Comparison of ENCODE assay signal across 10 cellular contexts in genomic region chr20:1299522-1299921, GRCh38. TPM values are rescaled to one million over a fixed set of nuclear protein-coding genes. Genes with fewer than 3 reads are reported as not detected.
DNase-seq lines count a peak whose midpoint lies in the region; ATAC-seq, FAIRE-seq and TF ChIP-seq lines count a peak whose summit lies in the region.
"Had no signal": no experiment of that assay in that cellular context is flagged by ENCODE, and none has a peak within 500 bp of the region (broad histone marks: within the 10 kb centered on the region; RNA-seq: fewer than 3 reads in every experiment).

No MANE protein-coding gene starts in this region.

- no peak overlapping the region for H3K27ac ChIP-seq in keratinocyte (ENCODE audit: control insufficient read depth, insufficient read depth, low read length)

- in situ Hi-C loops in KBM-7 (cut with MboI; ENCODE audit: low pct_unique_long_range_greater_than_20kb, low sequenced_read_pairs), result no loop called here

- no peaks in the 10 kb centered on the region for H3K27me3 Mint-ChIP-seq in activated CD8-positive, alpha-beta T cell treated with anti-CD3 and anti-CD28 coated beads, Interleukin-2, amount 10 ng/mL, durations not matched to agents 7 days and 5 days (ENCODE audit: low read depth)

- H3K4me2 ChIP-seq in keratinocyte (ENCODE audit: control insufficient read depth, extremely low read depth, insufficient read depth, low read depth, low read length), result no peak overlapping the region

- H3K4me1 ChIP-seq in keratinocyte (ENCODE audit: control insufficient read depth, extremely low read depth, insufficient read depth, low read length), result peaks cover 9% of the 10 kb centered on the region

- ATAC-seq in activated CD8-positive, alpha-beta T cell treated with anti-CD3 and anti-CD28 coated beads, Interleukin-2, amount 10 ng/mL, durations not matched to agents 7 days and 5 days, result peak; percentile 26
- ATAC-seq in HG03571 (IDR thresholded peaks at IDR 0.05; ENCODE audit: unreplicated experiment) (no peak), HG02970 (IDR thresholded peaks at IDR 0.05; ENCODE audit: low FRiP score, unreplicated experiment) (no peak)

- no peak overlapping the region for H3K9ac ChIP-seq in keratinocyte (ENCODE audit: control insufficient read depth, extremely low read depth, insufficient read depth, low read length)

- no peaks in the 10 kb centered on the region for H3K9me3 Mint-ChIP-seq in activated CD8-positive, alpha-beta T cell treated with anti-CD3 and anti-CD28 coated beads, Interleukin-2, amount 10 ng/mL, durations not matched to agents 7 days and 5 days (ENCODE audit: insufficient read depth)
- H3K9me3 Mint-ChIP-seq: T-helper 1 cell treated with Interleukin-12 subunit alpha and Interleukin-12 subunit beta and Interleukin-4 antibody, amounts not matched to agents 30 μg/mL and 1 μg/mL, for 36 hours had no signal

- no peaks in the 10 kb centered on the region for H3K9me3 ChIP-seq in keratinocyte (ENCODE audit: control insufficient read depth, low read depth, low read length)

- CTCF ChIA-PET in activated CD8-positive, alpha-beta T cell treated with anti-CD3 and anti-CD28 coated beads, Interleukin-2, amount 10 ng/mL, durations not matched to agents 7 days and 5 days (lab: Charles Lee), result interaction anchor here (0.9 to 2.7 kb wide), 4 partner anchors 13 to 477 kb away, joined by 3 to 16 read pairs (median 4); no protein-coding TSS in a partner anchor

- POLR2A ChIA-PET in activated CD8-positive, alpha-beta T cell treated with anti-CD3 and anti-CD28 coated beads, Interleukin-2, amount 10 ng/mL, durations not matched to agents 7 days and 5 days (lab: Charles Lee), result interaction anchor here (0.9 kb wide), 1 partner anchor 26 kb away, joined by 6 read pairs; no protein-coding TSS in a partner anchor

- H2AFZ ChIP-seq in keratinocyte (ENCODE audit: control insufficient read depth, low read length), result no peak overlapping the region

- no peak for FAIRE-seq in keratinocyte (lab: Jason Lieb, UNC)
- FAIRE-seq: GM18507 had no signal

- no peaks in the 10 kb centered on the region for H3K27me3 ChIP-seq in keratinocyte (ENCODE audit: control insufficient read depth, extremely low read depth, insufficient read depth, low read length)

- H3K4me3 ChIP-seq in keratinocyte (ENCODE audit: control insufficient read depth in 2 of 3, extremely low read depth in 1 of 3, insufficient read depth in 2 of 3, low read depth in 1 of 3, low read length in 3 of 3), result no peak overlapping the region

- dilution Hi-C loops in keratinocyte (cut with MboI; ENCODE audit: extremely low pct_ligation_motif_present, low sequenced_read_pairs), result no loop called here

- peaks cover 0 to 6% of the 10 kb centered on the region in 2 experiments for H3K36me3 ChIP-seq in keratinocyte (ENCODE audit: control insufficient read depth in 2 of 2, extremely low read depth in 1 of 2, insufficient read depth in 2 of 2, low read length in 2 of 2)

- no peaks in the 10 kb centered on the region for H4K20me1 ChIP-seq in keratinocyte (ENCODE audit: control insufficient read depth, extremely low read depth, insufficient read depth, low read length)

- H3K9me1 ChIP-seq in keratinocyte (ENCODE audit: control insufficient read depth, extremely low read depth, insufficient read depth, low read length), result no peaks in the 10 kb centered on the region

- peaks cover 26% of the 10 kb centered on the region for H3K36me3 Mint-ChIP-seq in activated CD8-positive, alpha-beta T cell treated with anti-CD3 and anti-CD28 coated beads, Interleukin-2, amount 10 ng/mL, durations not matched to agents 7 days and 5 days (ENCODE audit: low read depth)

- TF ChIP-seq CTCF in keratinocyte (optimal IDR thresholded peaks at IDR 0.05 in 1 of 3, IDR thresholded peaks at IDR 0.05 in 1 of 3, conservative IDR thresholded peaks at IDR 0.05 in 1 of 3; ENCODE audit: extremely low read depth in 1 of 3, insufficient read depth in 2 of 3, low read length in 3 of 3), result peak; percentile 40 to 45 (median 41)

- peaks cover 32% of the 10 kb centered on the region for H3K4me1 Mint-ChIP-seq in activated CD8-positive, alpha-beta T cell treated with anti-CD3 and anti-CD28 coated beads, Interleukin-2, amount 10 ng/mL, durations not matched to agents 7 days and 5 days (ENCODE audit: low read depth)

- H3K4me3 Mint-ChIP-seq in activated CD8-positive, alpha-beta T cell treated with anti-CD3 and anti-CD28 coated beads, Interleukin-2, amount 10 ng/mL, durations not matched to agents 7 days and 5 days, result peak overlapping the region; percentile 43
- H3K4me3 Mint-ChIP-seq: T-helper 1 cell treated with Interleukin-12 subunit alpha and Interleukin-12 subunit beta and Interleukin-4 antibody, amounts not matched to agents 30 μg/mL and 1 μg/mL, for 36 hours had no signal

- H3K79me2 ChIP-seq in keratinocyte (ENCODE audit: control insufficient read depth, insufficient read depth, low read length), result no peaks in the 10 kb centered on the region

- H3K27ac Mint-ChIP-seq in activated CD8-positive, alpha-beta T cell treated with anti-CD3 and anti-CD28 coated beads, Interleukin-2, amount 10 ng/mL, durations not matched to agents 7 days and 5 days, result peak overlapping the region; percentile 92
- H3K27ac Mint-ChIP-seq: T-helper 1 cell treated with Interleukin-12 subunit alpha and Interleukin-12 subunit beta and Interleukin-4 antibody, amounts not matched to agents 30 μg/mL and 1 μg/mL, for 36 hours had no signal

- peak; percentile 83 for DNase-seq in 8988T
- DNase-seq in H4 (ENCODE audit: low spot score), result peak; percentile 25
- DNase-seq in activated CD8-positive, alpha-beta T cell treated with anti-CD3 and anti-CD28 coated beads, Interleukin-2, amount 10 ng/mL, durations not matched to agents 7 days and 5 days, result peak; percentile 49
- DNase-seq in keratinocyte (ENCODE audit: low read depth, low spot score), result no peak
- no peak for DNase-seq in KBM-7
- DNase-seq in pons (ENCODE audit: low spot score), result no peak

RNA-seq across cellular contexts. Expression of gene SDCBP2, which starts 29.4 kb away (rescaled TPM):
- 0.29 and 0.56 TPM in 2 replicates for total RNA-seq in H4 (2014; rRNA removed; shearing (Covaris generic))
- total RNA-seq in activated CD8-positive, alpha-beta T cell treated with anti-CD3 and anti-CD28 coated beads, Interleukin-2, amount 10 ng/mL, durations not matched to agents 7 days and 5 days, result 1 to 10 TPM; 1.9 to 2.0 TPM
- polyA plus RNA-seq in keratinocyte, result 27.8 to 78.9 TPM (median 36.0 TPM) in 3 replicates
- polyA plus RNA-seq in keratinocyte (2011; ENCODE audit: low read depth), result 169 TPM
- 35.5 and 51.1 TPM in 2 replicates for polyA plus RNA-seq in keratinocyte (2011; cell fraction: cytosol; rRNA removed)
- polyA plus RNA-seq in keratinocyte (2011; cell fraction: nucleus; rRNA removed), result 75.7 and 82.7 TPM in 2 replicates
- polyA plus RNA-seq in keratinocyte (2012; ENCODE audit: low replicate concordance), result 22.3 and 259 TPM in 2 replicates
- polyA minus RNA-seq in keratinocyte, result 7.2 to 26.4 TPM (median 15.1 TPM) in 3 replicates
- 35.1 TPM for polyA minus RNA-seq in keratinocyte (2011; cell fraction: cytosol; rRNA and poly(A)+ RNA removed)
- 30.1 and 36.9 TPM in 2 replicates for polyA minus RNA-seq in keratinocyte (2011; cell fraction: nucleus; rRNA and poly(A)+ RNA removed)

RNA-seq across cellular contexts. Expression of gene SNPH, which starts 33.4 kb away (rescaled TPM):
- 0.99 and 1.5 TPM in 2 replicates for total RNA-seq in H4 (2014; rRNA removed; shearing (Covaris generic))
- 1 to 10 TPM; 6.5 to 7.6 TPM for total RNA-seq in activated CD8-positive, alpha-beta T cell treated with anti-CD3 and anti-CD28 coated beads, Interleukin-2, amount 10 ng/mL, durations not matched to agents 7 days and 5 days
- 1.3 to 2.4 TPM (median 1.4 TPM) in 3 replicates for polyA plus RNA-seq in keratinocyte
- polyA plus RNA-seq in keratinocyte (2011; ENCODE audit: low read depth), result 1.7 TPM
- 1.0 and 2.7 TPM in 2 replicates for polyA plus RNA-seq in keratinocyte (2011; cell fraction: cytosol; rRNA removed)
- polyA plus RNA-seq in keratinocyte (2011; cell fraction: nucleus; rRNA removed), result 3.7 and 5.6 TPM in 2 replicates
- 2.7 and 5.2 TPM in 2 replicates for polyA plus RNA-seq in keratinocyte (2012; ENCODE audit: low replicate concordance)
- polyA minus RNA-seq in keratinocyte, result 2.4 to 5.5 TPM (median 3.2 TPM) in 3 replicates
- 3.3 TPM for polyA minus RNA-seq in keratinocyte (2011; cell fraction: cytosol; rRNA and poly(A)+ RNA removed)
- polyA minus RNA-seq in keratinocyte (2011; cell fraction: nucleus; rRNA and poly(A)+ RNA removed), result 4.0 and 4.9 TPM in 2 replicates

Comparison
In these comparisons a context has a peak if more than half of its experiments do, and no peak if none do; other contexts are left out.
1. DNase-seq: peak in 8988T (single experiment), H4 (single experiment) and activated CD8-positive, alpha-beta T cell treated with anti-CD3 and anti-CD28 coated beads, Interleukin-2, amount 10 ng/mL, durations not matched to agents 7 days and 5 days (single experiment); none in keratinocyte (single experiment), KBM-7 (single experiment) and pons (single experiment).